In the genomic region with DNA sequence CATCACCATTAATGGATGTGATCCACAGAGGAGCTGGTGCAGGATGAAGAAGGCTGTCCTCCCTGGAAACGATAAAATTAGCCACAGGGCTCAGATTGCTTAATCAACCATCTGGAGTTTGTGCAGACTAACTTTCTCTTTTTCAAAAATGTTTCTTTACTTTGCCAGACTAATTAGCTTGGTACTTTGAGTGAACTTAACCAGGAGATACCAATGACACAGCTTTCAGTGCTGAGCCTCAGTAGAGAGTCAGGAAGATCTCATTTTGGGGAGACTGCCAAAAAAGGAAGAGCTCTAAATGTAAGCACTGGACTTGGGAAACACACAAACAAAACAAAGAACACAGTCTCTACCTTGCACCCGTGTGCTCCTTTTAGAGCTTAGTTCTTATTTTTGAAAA, we compare ENCODE assay signal across 22 cellular contexts.
DNase-seq lines count a peak whose midpoint lies in the region; ATAC-seq lines count a peak whose summit lies in the region.
"Had no signal": no experiment of that assay in that cellular context is flagged by ENCODE, and none has a peak within 500 bp of the region (broad histone marks: within the 10 kb centered on the region; RNA-seq: fewer than 3 reads in every experiment).

No MANE protein-coding gene starts in this region.

- no peaks in the 10 kb centered on the region for H3K36me3 ChIP-seq in SK-N-MC (ENCODE audit: insufficient read depth, low read length)
- H3K36me3 ChIP-seq: adrenal gland, brain microvascular endothelial cell, esophagus squamous epithelium, upper lobe of left lung had no signal

- DNase-seq in DMS 273 (lab: John Stamatoyannopoulos, UW; ENCODE audit: unreplicated experiment): peak; percentile 85
- peak; percentile 13 for DNase-seq in M059J (ENCODE audit: low read depth)
- DNase-seq in SK-N-MC (ENCODE audit: low read depth, low spot score): peak; percentile 8
- peak; percentile 3 for DNase-seq in fibroblast of peridontal ligament (ENCODE audit: extremely low read depth)
- DNase-seq in ureter (ENCODE audit: low spot score): no peak
- DNase-seq: activated CD4-positive, alpha-beta memory T cell treated with anti-CD3 and anti-CD28 coated beads for 36 hours; activated CD4-positive, alpha-beta T cell treated with anti-CD3 and anti-CD28 coated beads for 1 hour; activated naive CD4-positive, alpha-beta T cell treated with anti-CD3 and anti-CD28 coated beads for 36 hours; adrenal gland; brain microvascular endothelial cell; cerebellar nuclear complex; esophagus squamous epithelium; hypothalamus; PC-9; Right ventricle myocardium superior; substantia nigra; upper lobe of left lung had no signal

- H3K27ac ChIP-seq in SK-N-MC: peak overlapping the region; percentile 62; the same call in 1 of the 2 replicates
- H3K27ac ChIP-seq: adrenal gland; BLaER1 treated with 17β-estradiol and CSF1 and Interleukin-3, amounts not matched to agents 10 nM and 100 nM; brain microvascular endothelial cell; esophagus squamous epithelium; PC-9; upper lobe of left lung had no signal

- no peak overlapping the region for H3K9ac ChIP-seq in SK-N-MC (ENCODE audit: insufficient read length)
- H3K9ac ChIP-seq: BLaER1 treated with 17β-estradiol and CSF1 and Interleukin-3, amounts not matched to agents 10 nM and 100 nM had no signal

- ATAC-seq in GM18861 (IDR thresholded peaks at IDR 0.05; ENCODE audit: unreplicated experiment): no peak
- ATAC-seq in HG02852 (IDR thresholded peaks at IDR 0.05; ENCODE audit: unreplicated experiment): no peak
- no peak for ATAC-seq in GM21367 (IDR thresholded peaks at IDR 0.05; ENCODE audit: unreplicated experiment)
- ATAC-seq: stimulated activated memory B cell treated with anti-CD40 and anti-IgM and Interleukin-4, amounts not matched to agents 10 μg/mL and 1 μg/mL and 100 μg/mL, for 72 hours had no signal

- H3K9me3 ChIP-seq in SK-N-MC (ENCODE audit: low read depth, low read length): no peaks in the 10 kb centered on the region
- H3K9me3 ChIP-seq: adrenal gland had no signal

- peak overlapping the region; percentile 63 for H3K4me3 ChIP-seq in SK-N-MC
- H3K4me3 ChIP-seq: adrenal gland; BLaER1 treated with 17β-estradiol and CSF1 and Interleukin-3, amounts not matched to agents 10 nM and 100 nM; esophagus squamous epithelium; PC-9; upper lobe of left lung had no signal
